Comparison of ENCODE assay signal across 12 cellular contexts in genomic region chr5:89232139-89232603, GRCh38.
DNase-seq lines count a peak whose midpoint lies in the region; ATAC-seq and TF ChIP-seq lines count a peak whose summit lies in the region.
"Had no signal": no experiment of that assay in that cellular context is flagged by ENCODE, and none has a peak within 500 bp of the region (broad histone marks: within the 10 kb centered on the region; RNA-seq: fewer than 3 reads in every experiment).

No MANE protein-coding gene starts in this region.

- H4K8ac ChIP-seq in trophoblast cell (ENCODE audit: low read depth, low read length) = no peak overlapping the region

- ATAC-seq in GM19324 (IDR thresholded peaks at IDR 0.05; ENCODE audit: low FRiP score, unreplicated experiment) (peak; percentile 83), HG02642 (IDR thresholded peaks at IDR 0.05; ENCODE audit: poor library complexity, unreplicated experiment) (peak; percentile 91), HG03442 (IDR thresholded peaks at IDR 0.05; ENCODE audit: unreplicated experiment) (peak; percentile 96)
- ATAC-seq: gastrocnemius medialis had no signal

- no peak overlapping the region for H3K14ac ChIP-seq in trophoblast cell (ENCODE audit: low read length)

- TF ChIP-seq CTCF in GM06990 (IDR thresholded peaks at IDR 0.05; ENCODE audit: insufficient read depth, low read length, poor library complexity, severe bottlenecking) = no peak
- TF ChIP-seq CTCF in endothelial cell (IDR thresholded peaks at IDR 0.05; ENCODE audit: unreplicated experiment) = no peak
- TF ChIP-seq CTCF in stomach (IDR thresholded peaks at IDR 0.05) = no peak
- TF ChIP-seq CTCF in endodermal cell (conservative IDR thresholded peaks at IDR 0.05) = no peak

- H3K9me3 Mint-ChIP-seq in endothelial cell (ENCODE audit: unreplicated experiment) (no peaks in the 10 kb centered on the region), endodermal cell (no peaks in the 10 kb centered on the region)

- H3K27me3 Mint-ChIP-seq in endothelial cell (ENCODE audit: unreplicated experiment) (no peaks in the 10 kb centered on the region), endodermal cell (ENCODE audit: insufficient read depth) (no peaks in the 10 kb centered on the region)

- H2AFZ ChIP-seq in trophoblast cell (ENCODE audit: insufficient read depth, low read length, poor library complexity) = no peak overlapping the region

- H3K36me3 Mint-ChIP-seq in endothelial cell (ENCODE audit: low read depth, unreplicated experiment) (no peaks in the 10 kb centered on the region), endodermal cell (ENCODE audit: low read depth) (no peaks in the 10 kb centered on the region)

- TF ChIP-seq EP300 in stomach (IDR thresholded peaks at IDR 0.05) = no peak

- no peak overlapping the region for H3K4me3 Mint-ChIP-seq in endothelial cell (ENCODE audit: unreplicated experiment)
- no peak overlapping the region for H3K4me3 Mint-ChIP-seq in endodermal cell

- H3K4me2 ChIP-seq in trophoblast cell (ENCODE audit: low read length) = no peak overlapping the region

- no peaks in the 10 kb centered on the region for H3K4me1 ChIP-seq in trophoblast cell (ENCODE audit: control insufficient read depth in 1 of 2, insufficient read depth in 2 of 2, low read length in 2 of 2)
- peaks cover 0 to 10% (median 0%) of the 10 kb centered on the region in 4 donors for H3K4me1 ChIP-seq in stomach
- H3K4me1 ChIP-seq in endodermal cell (ENCODE audit: control insufficient read depth, insufficient read depth, low read length) = no peaks in the 10 kb centered on the region
- H3K4me1 ChIP-seq: gastrocnemius medialis, vagina had no signal

- H3K36me3 ChIP-seq in GM06990 (ENCODE audit: control insufficient read depth, insufficient read depth, low read length) (no peaks in the 10 kb centered on the region; the same call in 1 of the 2 replicates), trophoblast cell (ENCODE audit: control insufficient read depth in 1 of 2, insufficient read depth in 2 of 2, low read length in 2 of 2) (no peaks in the 10 kb centered on the region), stomach (no peaks in the 10 kb centered on the region), endodermal cell (ENCODE audit: control insufficient read depth, insufficient read depth, low read length) (no peaks in the 10 kb centered on the region)
- H3K36me3 ChIP-seq: gastrocnemius medialis, vagina had no signal

- H3K4me3 ChIP-seq in GM06990 (replicated peaks; ENCODE audit: low read depth, low read length) (no peak overlapping the region), trophoblast cell (ENCODE audit: low read depth, low read length) (no peak overlapping the region), stomach (no peak overlapping the region), endodermal cell (ENCODE audit: low read length) (no peak overlapping the region)
- H3K4me3 ChIP-seq: gastrocnemius medialis, lung, vagina had no signal

- H3K18ac ChIP-seq in trophoblast cell (ENCODE audit: low read length) = no peak overlapping the region

- no peak overlapping the region for H3K23ac ChIP-seq in trophoblast cell (ENCODE audit: low read length)

- DNase-seq in GM06990 (ENCODE audit: extremely low read depth, insufficient read length) (peak; percentile 72), endothelial cell (ENCODE audit: low spot score) (no peak), trophoblast cell (no peak), stomach (no peak), endodermal cell (no peak)
- DNase-seq: activated T-cell treated with anti-CD3 and anti-CD28 coated beads, Interleukin-2, amount 50 U/mL, for 48 hours; gastrocnemius medialis had no signal

- H3K4me1 Mint-ChIP-seq in endothelial cell (ENCODE audit: unreplicated experiment) (no peaks in the 10 kb centered on the region), endodermal cell (no peaks in the 10 kb centered on the region)

- H3K9ac ChIP-seq in trophoblast cell (ENCODE audit: low read length) (no peak overlapping the region), endodermal cell (ENCODE audit: extremely low read depth, low read length, poor library complexity, severe bottlenecking) (no peak overlapping the region)

- no peak for TF ChIP-seq POLR2A in stomach (IDR thresholded peaks at IDR 0.05)

- no peak overlapping the region for H2BK12ac ChIP-seq in trophoblast cell (ENCODE audit: low read length)

- H3K9me3 ChIP-seq in trophoblast cell (ENCODE audit: insufficient read depth, low read depth, low read length) (no peaks in the 10 kb centered on the region), stomach (no peaks in the 10 kb centered on the region), endodermal cell (ENCODE audit: control insufficient read depth, low read length) (no peaks in the 10 kb centered on the region)
- H3K9me3 ChIP-seq: gastrocnemius medialis, vagina had no signal

- H3K27ac ChIP-seq in trophoblast cell (ENCODE audit: low read depth, low read length) (no peak overlapping the region), stomach (no peak overlapping the region), endodermal cell (ENCODE audit: low read depth, low read length) (no peak overlapping the region)
- H3K27ac ChIP-seq: gastrocnemius medialis, vagina had no signal

- WGBS in trophoblast cell (ENCODE audit: extremely low coverage, insufficient coverage, insufficient read length) = no CpG with 5 or more reads among the region's 3 CpGs
- WGBS in stomach, 5 donors = 28 to 54% (median 40%) methylated on average over 3 of the region's 3 CpGs
- WGBS in endodermal cell (ENCODE audit: insufficient coverage in 1 of 2, insufficient read length in 1 of 2), 2 experiments = 90 to 96% methylated on average over 2 to 3 of the region's 3 CpGs

- H4K91ac ChIP-seq in trophoblast cell (ENCODE audit: low read depth, low read length) = no peak overlapping the region

- H2BK5ac ChIP-seq in trophoblast cell (ENCODE audit: low read depth, low read length, poor library complexity) = no peak overlapping the region

- no peaks in the 10 kb centered on the region for H3K79me1 ChIP-seq in trophoblast cell (ENCODE audit: low read length)

- no peak overlapping the region for H3K4ac ChIP-seq in trophoblast cell (ENCODE audit: low read depth, low read length)

- no peak overlapping the region for H2BK120ac ChIP-seq in trophoblast cell (ENCODE audit: insufficient read depth, low read length, poor library complexity)

- H3K27ac Mint-ChIP-seq in endothelial cell (ENCODE audit: unreplicated experiment) (no peak overlapping the region), endodermal cell (no peak overlapping the region)

- H3K79me2 ChIP-seq in trophoblast cell (ENCODE audit: control insufficient read depth, insufficient read depth, low read length, poor library complexity) = no peaks in the 10 kb centered on the region

- H4K12ac ChIP-seq in trophoblast cell (ENCODE audit: low read depth, low read length) = no peak overlapping the region

- no peak overlapping the region for H2AK5ac ChIP-seq in trophoblast cell (ENCODE audit: low read length)

- H3K27me3 ChIP-seq in GM06990 (replicated peaks; ENCODE audit: control insufficient read depth, insufficient read depth, low read length) (no peaks in the 10 kb centered on the region), trophoblast cell (ENCODE audit: insufficient read depth, low read length) (no peaks in the 10 kb centered on the region), stomach (no peaks in the 10 kb centered on the region), endodermal cell (ENCODE audit: control insufficient read depth, insufficient read depth, low read length, poor library complexity, severe bottlenecking) (no peaks in the 10 kb centered on the region)
- H3K27me3 ChIP-seq: gastrocnemius medialis, vagina had no signal

- intact Hi-C loops in stomach (cut with DNase I; ENCODE audit: low total_unique reads) = no loop called here
